Comparison of ENCODE assay signal across 18 cellular contexts in the genomic region with DNA sequence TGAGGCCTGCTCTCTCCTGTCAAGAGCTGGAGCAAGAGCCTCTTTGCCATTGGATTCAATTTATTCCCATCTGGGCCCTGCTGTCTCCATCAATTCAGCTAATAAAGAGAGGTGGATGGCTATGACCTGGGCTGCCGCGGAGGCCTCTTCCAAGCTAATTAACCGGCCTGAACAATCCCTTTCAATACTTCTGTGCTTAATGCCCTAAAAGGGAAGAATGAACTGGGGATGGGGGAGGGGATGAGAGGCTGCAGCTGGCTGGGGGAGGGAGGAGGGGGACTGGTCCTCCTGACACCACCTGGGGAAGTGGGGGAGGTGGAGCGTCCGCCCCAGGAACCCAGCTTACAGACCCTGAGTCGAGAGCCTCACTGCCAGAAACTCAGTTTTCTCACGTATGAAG. TPM values are rescaled to one million over a fixed set of nuclear protein-coding genes. Genes with fewer than 3 reads are reported as not detected.
DNase-seq lines count a peak whose midpoint lies in the region; ATAC-seq and TF ChIP-seq lines count a peak whose summit lies in the region.
"Had no signal": no experiment of that assay in that cellular context is flagged by ENCODE, and none has a peak within 500 bp of the region (broad histone marks: within the 10 kb centered on the region; RNA-seq: fewer than 3 reads in every experiment).

No MANE protein-coding gene starts in this region.

- H3K9me3 ChIP-seq in sigmoid colon, result no peaks in the 10 kb centered on the region
- H3K9me3 ChIP-seq: uterus had no signal

- TF ChIP-seq EP300 in sigmoid colon (IDR thresholded peaks at IDR 0.05), result no peak

- peak overlapping the region; percentile 41 for H3K27ac ChIP-seq in VCaP
- no peak overlapping the region for H3K27ac ChIP-seq in sigmoid colon
- H3K27ac ChIP-seq: hepatocyte, uterus had no signal

- TF ChIP-seq CTCF in VCaP (conservative IDR thresholded peaks at IDR 0.05) (no peak), sigmoid colon (IDR thresholded peaks at IDR 0.05) (no peak)

- no peak for TF ChIP-seq POLR2A in sigmoid colon (IDR thresholded peaks at IDR 0.05)

- H3K36me3 ChIP-seq in sigmoid colon, result no peaks in the 10 kb centered on the region
- H3K36me3 ChIP-seq: uterus had no signal

- H3K4me1 ChIP-seq in sigmoid colon, result no peaks in the 10 kb centered on the region
- H3K4me1 ChIP-seq: uterus had no signal

- 48 to 79% methylated on average over 7 of the region's 7 CpGs for WGBS in sigmoid colon, 2 donors

- H3K27me3 ChIP-seq in sigmoid colon, result peaks cover 0 to 31% (median 25%) of the 10 kb centered on the region in 3 donors
- H3K27me3 ChIP-seq: uterus had no signal

- no peak overlapping the region for H3K4me3 ChIP-seq in sigmoid colon
- H3K4me3 ChIP-seq: hepatocyte, uterus had no signal

- no peak for ATAC-seq in GM19351 (IDR thresholded peaks at IDR 0.05; ENCODE audit: unreplicated experiment)

- DNase-seq in DMS153 (lab: John Stamatoyannopoulos, UW) (peak; percentile 94), NCI-H146 treated with DMSO at 0.1 percent for 48 hours (lab: John Stamatoyannopoulos, UW; ENCODE audit: unreplicated experiment) (peak; percentile 97), NCI-H345 treated with DMSO at 0.1 percent for 48 hours (lab: John Stamatoyannopoulos, UW; ENCODE audit: unreplicated experiment) (peak; percentile 80), HuH-7.5 (ENCODE audit: low spot score) (no peak), midbrain (lab: John Stamatoyannopoulos, UW) (no peak), sigmoid colon (no peak)
- DNase-seq: activated CD4-positive, alpha-beta T cell treated with anti-CD3 and anti-CD28 coated beads for 48 hours; occipital lobe; right cardiac atrium; T1000; uterus had no signal

- intact Hi-C loops in sigmoid colon (cut with DNase I), result no loop called here

RNA-seq across cellular contexts. Expression of gene PRR23E, which starts 33.4 kb away (rescaled TPM):
- total RNA-seq in sigmoid colon, result not detected
- not detected for polyA plus RNA-seq in sigmoid colon
- total RNA-seq: fibroblast of lung, hepatocyte, mesothelial cell of epicardium, occipital lobe, OCI-LY7, right cardiac atrium, SK-MEL-5, uterus had no signal
- polyA plus RNA-seq: fibroblast of lung, hepatocyte, right cardiac atrium had no signal

Comparison
In these comparisons a context has a peak if more than half of its experiments do, and no peak if none do; other contexts are left out.
1. DNase-seq: peak in DMS153 (single experiment), NCI-H146 treated with DMSO at 0.1 percent for 48 hours (single experiment) and NCI-H345 treated with DMSO at 0.1 percent for 48 hours (single experiment); none in HuH-7.5 (single experiment), midbrain (single experiment) and sigmoid colon (single experiment).